ENCODE assay signal across 8 cellular contexts in the genomic region with DNA sequence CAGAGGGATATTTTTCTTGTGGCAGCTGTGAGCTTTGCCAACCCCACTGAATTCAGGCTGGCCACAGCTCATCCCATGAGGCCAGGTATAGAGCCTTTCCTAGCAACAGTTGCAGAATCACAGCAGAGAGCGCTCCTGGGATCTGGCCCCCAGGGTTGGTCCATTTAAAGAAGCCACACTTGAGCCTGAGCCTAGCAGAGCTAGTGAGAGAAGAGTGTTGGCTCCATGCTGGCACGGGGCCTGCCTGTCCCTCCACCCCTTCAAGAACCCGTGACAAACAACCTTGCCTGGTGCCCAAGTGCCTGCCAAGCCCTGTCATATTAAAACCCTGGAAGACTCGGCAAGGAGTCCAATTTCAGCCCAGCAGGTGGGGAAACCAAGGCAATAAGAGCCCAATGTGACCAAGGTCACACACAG.
DNase-seq lines count a peak whose midpoint lies in the region; FAIRE-seq and TF ChIP-seq lines count a peak whose summit lies in the region.

No MANE protein-coding gene starts in this region.

- peak overlapping the region; percentile 34 for H3K4me3 ChIP-seq in AG10803 (ENCODE audit: low read length)
- no peak overlapping the region for H3K4me3 ChIP-seq in cardiac fibroblast (replicated peaks in 1 of 2; ENCODE audit: low read depth in 2 of 2, low read length in 2 of 2)

- DNase-seq in AG10803 (ENCODE audit: low read depth) = peak; percentile 22
- DNase-seq in NCI-H187 (lab: John Stamatoyannopoulos, UW) = peak; percentile 92 to 93
- DNase-seq in cardiac fibroblast (ENCODE audit: low read depth in 2 of 2) = peak; percentile 11 to 45
- no peak for DNase-seq in neural crest cell (ENCODE audit: low read depth, low spot score)
- DNase-seq in NCI-H146 (lab: John Stamatoyannopoulos, UW) = no peak
- no peak for DNase-seq in inferior parietal cortex (ENCODE audit: extremely low spot score)
- no peak for DNase-seq in dermis blood vessel endothelial cell
- DNase-seq in HTR-8/SVneo (ENCODE audit: insufficient read length, low spot score) = no peak

- no peaks in the 10 kb centered on the region for H3K9me3 Mint-ChIP-seq in neural crest cell

- H3K27me3 Mint-ChIP-seq in neural crest cell (ENCODE audit: low read depth) = no peaks in the 10 kb centered on the region

- peak overlapping the region; percentile 63 for H3K4me3 Mint-ChIP-seq in neural crest cell

- H3K27ac Mint-ChIP-seq in neural crest cell (ENCODE audit: unreplicated experiment) = peak overlapping the region; percentile 89

- no peaks in the 10 kb centered on the region for H3K36me3 Mint-ChIP-seq in neural crest cell (ENCODE audit: low read depth)

- TF ChIP-seq CTCF in AG10803 (conservative IDR thresholded peaks at IDR 0.05; ENCODE audit: low read length) (no peak), cardiac fibroblast (IDR thresholded peaks at IDR 0.05; ENCODE audit: low read depth, low read length) (no peak), neural crest cell (conservative IDR thresholded peaks at IDR 0.05) (no peak)

- H3K4me1 Mint-ChIP-seq in neural crest cell = peaks cover 76% of the 10 kb centered on the region

- no peak for FAIRE-seq in HTR-8/SVneo (lab: Jason Lieb, UNC)

Comparison
In these comparisons a context has a peak if more than half of its experiments do, and no peak if none do; other contexts are left out.
1. DNase-seq: peak in AG10803 (single experiment), NCI-H187 (2 of 2) and cardiac fibroblast (2 of 2); none in neural crest cell (single experiment), NCI-H146 (single experiment), inferior parietal cortex (single experiment), dermis blood vessel endothelial cell (single experiment) and HTR-8/SVneo (single experiment).